ENCODE assay signal across 8 cellular contexts in genomic region chr3:98901032-98901464, GRCh38. TPM values are rescaled to one million over a fixed set of nuclear protein-coding genes. Genes with fewer than 3 reads are reported as not detected.
A peak's percentile ranks its signal among the peaks of the same experiment; 100 is the strongest.
DNase-seq lines count a peak whose midpoint lies in the region; ATAC-seq, FAIRE-seq and TF ChIP-seq lines count a peak whose summit lies in the region.

No MANE protein-coding gene starts in this region.

- H3K27ac ChIP-seq in BLaER1 treated with 17β-estradiol and CSF1 and Interleukin-3, amounts not matched to agents 10 nM and 100 nM = peak overlapping the region; percentile 71 to 89 (median 85)
- H3K27ac ChIP-seq in RWPE1 = peak overlapping the region; percentile 92
- peak overlapping the region in 1 of 2 donors; percentile 89 for H3K27ac ChIP-seq in small intestine (ENCODE audit: low read depth in 1 of 2, low read length in 1 of 2)

- WGBS in small intestine, 3 donors = 0 to 1% (median 1%) methylated on average over 24 to 42 of the region's 42 CpGs

- H3K4me1 ChIP-seq in BLaER1 treated with 17β-estradiol and CSF1 and Interleukin-3, amounts not matched to agents 10 nM and 100 nM = peaks cover 12 to 24% (median 17%) of the 10 kb centered on the region in 10 experiments
- H3K4me1 ChIP-seq in small intestine (ENCODE audit: control insufficient read depth in 2 of 2, insufficient read depth in 1 of 2, low read depth in 1 of 2, low read length in 1 of 2) = peaks cover 0 to 3% of the 10 kb centered on the region in 2 donors

- peak overlapping the region; percentile 84 to 95 (median 93) for H3K9ac ChIP-seq in BLaER1 treated with 17β-estradiol and CSF1 and Interleukin-3, amounts not matched to agents 10 nM and 100 nM

- H3K36me3 ChIP-seq in BLaER1 treated with 17β-estradiol and CSF1 and Interleukin-3, amounts not matched to agents 10 nM and 100 nM = no peaks in the 10 kb centered on the region
- no peaks in the 10 kb centered on the region for H3K36me3 ChIP-seq in bronchial epithelial cell (ENCODE audit: control insufficient read depth, insufficient read depth, low read length)
- no peaks in the 10 kb centered on the region for H3K36me3 ChIP-seq in small intestine (ENCODE audit: control insufficient read depth in 2 of 2, insufficient read depth in 2 of 2, low read length in 2 of 2)

- peak overlapping the region; percentile 92 to 99 (median 97) for H3K4me2 ChIP-seq in BLaER1 treated with 17β-estradiol and CSF1 and Interleukin-3, amounts not matched to agents 10 nM and 100 nM

- POLR2A ChIA-PET in RWPE1 (lab: Yijun Ruan, JAX; ENCODE audit: low non-redundant PET) = no interaction called here

- ATAC-seq in GM19324 (IDR thresholded peaks at IDR 0.05; ENCODE audit: low FRiP score, unreplicated experiment) (peak; percentile 43), HG03280 (IDR thresholded peaks at IDR 0.05; ENCODE audit: unreplicated experiment) (peak; percentile 33)

- H3K27me3 ChIP-seq in BLaER1 treated with 17β-estradiol and CSF1 and Interleukin-3, amounts not matched to agents 10 nM and 100 nM = no peaks in the 10 kb centered on the region
- H3K27me3 ChIP-seq in bronchial epithelial cell (ENCODE audit: control insufficient read depth, insufficient read depth, low read length) (no peaks in the 10 kb centered on the region), small intestine (ENCODE audit: control insufficient read depth in 2 of 2, insufficient read depth in 2 of 2, low read length in 2 of 2) (no peaks in the 10 kb centered on the region)

- H4K20me1 ChIP-seq in BLaER1 treated with 17β-estradiol and CSF1 and Interleukin-3, amounts not matched to agents 10 nM and 100 nM = peaks cover 0 to 18% (median 0%) of the 10 kb centered on the region in 11 experiments; a peak in 2 of 22 replicates

- peak overlapping the region; percentile 70 to 99 (median 91) for H3K4me3 ChIP-seq in BLaER1 treated with 17β-estradiol and CSF1 and Interleukin-3, amounts not matched to agents 10 nM and 100 nM
- peak overlapping the region; percentile 92 for H3K4me3 ChIP-seq in bronchial epithelial cell (ENCODE audit: low read depth, low read length)
- peak overlapping the region; percentile 68 to 85 for H3K4me3 ChIP-seq in small intestine (ENCODE audit: low read depth in 1 of 2, low read length in 2 of 2)

- DNase-seq in RWPE1 (ENCODE audit: low spot score) (no peak), bronchial epithelial cell (ENCODE audit: low read depth) (peak; percentile 48), iPS-NIHi7 (ENCODE audit: extremely low spot score) (peak; percentile 63), small intestine (peak; percentile 35), NOMO-1 treated with dmso at 0.1 percent for 144 hours (lab: John Stamatoyannopoulos, UW; ENCODE audit: unreplicated experiment) (no peak)

- no peak for FAIRE-seq in bronchial epithelial cell (lab: Jason Lieb, UNC)
- FAIRE-seq in small intestine (lab: Jason Lieb, UNC) = no peak

- CTCF ChIA-PET in RWPE1 (lab: Yijun Ruan, JAX) = no interaction called here

- TF ChIP-seq CTCF in RWPE1 (conservative IDR thresholded peaks at IDR 0.05; ENCODE audit: low read depth) (no peak), bronchial epithelial cell (IDR thresholded peaks at IDR 0.05; ENCODE audit: insufficient read depth, low read length, severe bottlenecking) (no peak)

- H3K9me3 ChIP-seq in BLaER1 treated with 17β-estradiol and CSF1 and Interleukin-3, amounts not matched to agents 10 nM and 100 nM (replicated peaks in 1 of 11) = no peaks in the 10 kb centered on the region
- no peaks in the 10 kb centered on the region for H3K9me3 ChIP-seq in small intestine (ENCODE audit: control insufficient read depth, low read depth)

RNA-seq across cellular contexts. Expression of gene DCBLD2, which starts 0.4 kb away (rescaled TPM):
- 80.1 and 96.1 TPM in 2 replicates for total RNA-seq in bronchial epithelial cell
- polyA plus RNA-seq in small intestine = 1 to 10 TPM in 2 of 3 donors, under 1 TPM in 1; 0.22 to 3.0 (median 1.1) TPM

Comparison
In these comparisons a context has a peak if more than half of its experiments do, and no peak if none do; other contexts are left out.
1. DNase-seq: peak in bronchial epithelial cell (single experiment), iPS-NIHi7 (single experiment) and small intestine (single experiment); none in RWPE1 (single experiment) and NOMO-1 treated with dmso at 0.1 percent for 144 hours (single experiment).
2. Peak in every context shown above with its lines, with median percentiles within 50 percentile points of each other: H3K4me3 ChIP-seq.